ENCODE assay signal across 8 cellular contexts in the genomic region with DNA sequence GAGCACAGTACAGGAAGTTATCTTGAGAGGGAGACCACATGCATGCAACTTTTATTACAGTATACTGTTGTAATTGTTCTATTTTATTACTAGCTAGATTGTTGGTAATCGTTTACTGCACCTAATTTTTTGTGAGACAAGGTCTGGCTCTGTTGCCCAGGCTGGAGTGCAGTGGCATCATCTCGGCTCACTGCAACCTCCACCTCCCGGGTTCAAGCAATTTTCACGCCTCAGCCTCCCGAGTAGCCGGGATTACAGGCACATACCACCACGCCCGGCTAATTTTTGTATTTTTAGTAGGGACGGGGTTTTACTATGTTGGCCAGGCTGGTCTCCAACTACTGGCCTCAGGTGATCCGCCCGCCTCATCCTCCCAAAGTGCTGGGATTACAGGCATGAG. TPM values are rescaled to one million over a fixed set of nuclear protein-coding genes. Genes with fewer than 3 reads are reported as not detected.
DNase-seq lines count a peak whose midpoint lies in the region; ATAC-seq and TF ChIP-seq lines count a peak whose summit lies in the region.
"Not testable (repeated sequence)": the region's sequence is repeated elsewhere in the genome, so short reads cannot be mapped to it uniquely, and the experiment has no call there.

No MANE protein-coding gene starts in this region.

- H4K20me1 ChIP-seq in Loucy (ENCODE audit: insufficient read depth, low read length, poor library complexity, severe bottlenecking), result not testable (repeated sequence)

- 27% methylated on average over 11 of the region's 11 CpGs for WGBS in prostate gland
- WGBS in upper lobe of left lung, 2 donors, result 51 to 52% methylated on average over 11 of the region's 11 CpGs

- not testable (repeated sequence) for H3K4me3 ChIP-seq in CD8-positive, alpha-beta memory T cell (ENCODE audit: low read length)
- peak overlapping the region; percentile 96 for H3K4me3 ChIP-seq in Loucy (ENCODE audit: low read length, poor library complexity, severe bottlenecking)
- peak overlapping the region; percentile 94 for H3K4me3 ChIP-seq in fibroblast of pulmonary artery (replicated peaks; ENCODE audit: low read depth, low read length)
- H3K4me3 ChIP-seq in prostate gland, result peak overlapping the region; percentile 95 to 98
- peak overlapping the region in 3 of 4 donors; percentile 59 to 100 (median 84) for H3K4me3 ChIP-seq in upper lobe of left lung

- H3K36me3 Mint-ChIP-seq in CD8-positive, alpha-beta memory T cell, result peaks cover 9 to 40% (median 11%) of the 10 kb centered on the region in 3 donors
- peaks cover 28% of the 10 kb centered on the region for H3K36me3 Mint-ChIP-seq in activated CD4-positive, alpha-beta T cell treated with anti-CD3 and anti-CD28 coated beads for 36 hours (ENCODE audit: low read depth)
- H3K36me3 Mint-ChIP-seq in brain (peaks cover 25% of the 10 kb centered on the region), memory B cell (peaks cover 10% of the 10 kb centered on the region)

- peaks cover 28% of the 10 kb centered on the region for H3K79me2 ChIP-seq in Loucy (ENCODE audit: insufficient read depth, low read length)

- peak overlapping the region in 3 of 8 donors; percentile 27 to 85 (median 59) for H3K27ac Mint-ChIP-seq in CD8-positive, alpha-beta memory T cell
- H3K27ac Mint-ChIP-seq in activated CD4-positive, alpha-beta T cell treated with anti-CD3 and anti-CD28 coated beads for 36 hours; memory B cell: not testable (repeated sequence)
- peak overlapping the region; percentile 92 to 98 (median 97) for H3K27ac Mint-ChIP-seq in brain

- H3K4me1 ChIP-seq in CD8-positive, alpha-beta memory T cell (ENCODE audit: insufficient read depth, low read length), result peaks cover 21% of the 10 kb centered on the region
- H3K4me1 ChIP-seq in Loucy (ENCODE audit: insufficient read depth, low read length, poor library complexity, severe bottlenecking) (peaks cover 26% of the 10 kb centered on the region), upper lobe of left lung (peaks cover 12 to 23% (median 14%) of the 10 kb centered on the region in 4 donors)
- not testable (repeated sequence) for H3K4me1 ChIP-seq in prostate gland (replicated peaks)

- CTCF ChIA-PET in CD8-positive, alpha-beta memory T cell (lab: Charles Lee); activated CD4-positive, alpha-beta T cell treated with anti-CD3 and anti-CD28 coated beads for 36 hours (lab: Charles Lee): not testable (repeated sequence)

- not testable (repeated sequence) for DNase-seq in CD8-positive, alpha-beta memory T cell; activated CD4-positive, alpha-beta T cell treated with anti-CD3 and anti-CD28 coated beads for 36 hours; fibroblast of pulmonary artery (ENCODE audit: low read depth); memory B cell (ENCODE audit: low spot score in 2 of 2); prostate gland (ENCODE audit: low spot score); upper lobe of left lung

- intact Hi-C loops in activated CD4-positive, alpha-beta T cell treated with anti-CD3 and anti-CD28 coated beads for 36 hours (cut with DNase I, micrococcal nuclease), result loop anchor here (2.0 to 5.0 kb wide), 5 partner anchors 129 to 1186 kb away; a partner anchor contains a TSS
- intact Hi-C loops in prostate gland (cut with DNase I), result loop anchor here (5.0 to 10.0 kb wide), 2 partner anchors 112 to 166 kb away; a partner anchor contains a TSS

- H3K4me2 ChIP-seq in Loucy (ENCODE audit: low read depth, low read length, poor library complexity, severe bottlenecking), result peak overlapping the region; percentile 88

- H3K36me3 ChIP-seq in CD8-positive, alpha-beta memory T cell (ENCODE audit: insufficient read depth, low read length); Loucy (ENCODE audit: insufficient read depth, low read length); prostate gland: not testable (repeated sequence)
- peaks cover 0 to 28% (median 11%) of the 10 kb centered on the region in 4 donors for H3K36me3 ChIP-seq in upper lobe of left lung

- peak overlapping the region; percentile 95 for H3K9ac ChIP-seq in Loucy (ENCODE audit: low read depth, low read length, poor library complexity, severe bottlenecking)

- not testable (repeated sequence) for H3K27me3 ChIP-seq in CD8-positive, alpha-beta memory T cell (ENCODE audit: insufficient read depth, low read length, poor library complexity, severe bottlenecking); Loucy (ENCODE audit: insufficient read depth, low read length, poor library complexity, severe bottlenecking); prostate gland (replicated peaks; ENCODE audit: insufficient read depth); upper lobe of left lung

- peak overlapping the region; percentile 49 for H3K27ac ChIP-seq in CD8-positive, alpha-beta memory T cell (ENCODE audit: low read depth, low read length)
- H3K27ac ChIP-seq in prostate gland, upper lobe of left lung: not testable (repeated sequence)

- H3K27me3 Mint-ChIP-seq in CD8-positive, alpha-beta memory T cell; activated CD4-positive, alpha-beta T cell treated with anti-CD3 and anti-CD28 coated beads for 36 hours; memory B cell: not testable (repeated sequence)
- peaks cover 19% of the 10 kb centered on the region for H3K27me3 Mint-ChIP-seq in brain

- H3K9me3 ChIP-seq in CD8-positive, alpha-beta memory T cell (ENCODE audit: low read length); Loucy (ENCODE audit: insufficient read depth, low read depth, low read length); prostate gland; upper lobe of left lung: not testable (repeated sequence)

- POLR2A ChIA-PET in CD8-positive, alpha-beta memory T cell (lab: Charles Lee); activated CD4-positive, alpha-beta T cell treated with anti-CD3 and anti-CD28 coated beads for 36 hours (lab: Charles Lee): not testable (repeated sequence)

- H3K9me3 Mint-ChIP-seq in CD8-positive, alpha-beta memory T cell; activated CD4-positive, alpha-beta T cell treated with anti-CD3 and anti-CD28 coated beads for 36 hours (ENCODE audit: low read depth); brain; memory B cell: not testable (repeated sequence)

- not testable (repeated sequence) for H2AFZ ChIP-seq in Loucy (ENCODE audit: low read length)

- TF ChIP-seq POLR2A in prostate gland (IDR thresholded peaks at IDR 0.05); upper lobe of left lung (IDR thresholded peaks at IDR 0.05): not testable (repeated sequence)

- not testable (repeated sequence) for TF ChIP-seq EP300 in upper lobe of left lung (IDR thresholded peaks at IDR 0.05)

- not testable (repeated sequence) for TF ChIP-seq CTCF in Loucy (conservative IDR thresholded peaks at IDR 0.05; ENCODE audit: low read length); brain (conservative IDR thresholded peaks at IDR 0.05); fibroblast of pulmonary artery (IDR thresholded peaks at IDR 0.05; ENCODE audit: low read length, missing control alignments); prostate gland (IDR thresholded peaks at IDR 0.05); upper lobe of left lung (IDR thresholded peaks at IDR 0.05)

- H3K4me1 Mint-ChIP-seq in CD8-positive, alpha-beta memory T cell, result peaks cover 27 to 48% (median 43%) of the 10 kb centered on the region in 3 donors
- H3K4me1 Mint-ChIP-seq in activated CD4-positive, alpha-beta T cell treated with anti-CD3 and anti-CD28 coated beads for 36 hours, result peaks cover 23% of the 10 kb centered on the region
- H3K4me1 Mint-ChIP-seq in brain (peaks cover 45% of the 10 kb centered on the region), memory B cell (peaks cover 17% of the 10 kb centered on the region)

- H3K9me2 ChIP-seq in Loucy (replicated peaks; ENCODE audit: low read depth, low read length), result not testable (repeated sequence)

- not testable (repeated sequence) for H3F3A ChIP-seq in Loucy (ENCODE audit: low read depth)

- ATAC-seq in activated CD4-positive, alpha-beta T cell treated with anti-CD3 and anti-CD28 coated beads for 36 hours; memory B cell (ENCODE audit: low read depth); upper lobe of left lung (ENCODE audit: low FRiP score in 2 of 2): not testable (repeated sequence)

- H3K4me3 Mint-ChIP-seq in CD8-positive, alpha-beta memory T cell, result peak overlapping the region; percentile 90 to 100 (median 91)
- peak overlapping the region; percentile 95 for H3K4me3 Mint-ChIP-seq in activated CD4-positive, alpha-beta T cell treated with anti-CD3 and anti-CD28 coated beads for 36 hours
- peak overlapping the region; percentile 90 to 98 (median 95) for H3K4me3 Mint-ChIP-seq in brain
- peak overlapping the region; percentile 97 for H3K4me3 Mint-ChIP-seq in memory B cell

RNA-seq across cellular contexts. Expression of a gene that starts 1.3 kb away (rescaled TPM):
- 10 to 100 TPM; 30.7 to 32.3 TPM for total RNA-seq in CD8-positive, alpha-beta memory T cell
- 11.0 TPM for polyA plus RNA-seq in CD8-positive, alpha-beta memory T cell
- total RNA-seq in activated CD4-positive, alpha-beta T cell treated with anti-CD3 and anti-CD28 coated beads for 36 hours, result 10 to 100 TPM; 28.9 to 29.5 TPM
- 39.5 TPM for polyA plus RNA-seq in brain (ENCODE audit: insufficient read depth, low read depth, low replicate concordance)
- total RNA-seq in prostate gland, result 10 to 100 TPM; 11.2 to 26.6 TPM
- 10 to 100 TPM in 4 of 6 donors, 1 to 10 TPM in 2; 4.4 to 23.3 (median 12.1) TPM for total RNA-seq in upper lobe of left lung

RNA-seq across cellular contexts. Expression of a gene that starts 1.3 kb away (rescaled TPM):
- total RNA-seq in CD8-positive, alpha-beta memory T cell, result 1 to 10 TPM; 2.6 to 3.8 TPM
- polyA plus RNA-seq in CD8-positive, alpha-beta memory T cell, result 1.9 TPM
- total RNA-seq in activated CD4-positive, alpha-beta T cell treated with anti-CD3 and anti-CD28 coated beads for 36 hours, result 1 to 10 TPM; 2.7 to 3.5 TPM
- polyA plus RNA-seq in brain (ENCODE audit: insufficient read depth, low read depth, low replicate concordance), result 52.4 TPM
- total RNA-seq in prostate gland (10 to 100 TPM; 26.0 to 42.2 TPM), upper lobe of left lung (10 to 100 TPM in 5 of 6 donors, 1 to 10 TPM in 1; 9.3 to 50.3 (median 18.3) TPM)
